Comparison of ENCODE assay signal across 9 cellular contexts in genomic region chr19:42324655-42325307, GRCh38. TPM values are rescaled to one million over a fixed set of nuclear protein-coding genes. Genes with fewer than 3 reads are reported as not detected.
DNase-seq lines count a peak whose midpoint lies in the region; ATAC-seq, FAIRE-seq and TF ChIP-seq lines count a peak whose summit lies in the region.
"Had no signal": no experiment of that assay in that cellular context is flagged by ENCODE, and none has a peak within 500 bp of the region (broad histone marks: within the 10 kb centered on the region; RNA-seq: fewer than 3 reads in every experiment).

No MANE protein-coding gene starts in this region.

- no peak for DNase-seq in Caco-2
- DNase-seq in PC-3: no peak
- DNase-seq in endothelial cell of umbilical vein (ENCODE audit: low read depth, low spot score): no peak
- DNase-seq in osteocyte (ENCODE audit: extremely low spot score, unreplicated experiment): no peak
- DNase-seq in HT-29 (ENCODE audit: low spot score): no peak
- no peak for DNase-seq in islet precursor cell
- DNase-seq in NCI-H524 treated with DMSO at 0.1 percent for 48 hours (lab: John Stamatoyannopoulos, UW): no peak
- no peak for DNase-seq in NCI-H1105 (lab: John Stamatoyannopoulos, UW)

- H3K27me3 Mint-ChIP-seq in Caco-2 (ENCODE audit: insufficient read depth, unreplicated experiment) (peaks cover 3% of the 10 kb centered on the region), osteocyte (ENCODE audit: unreplicated experiment) (peaks cover 33% of the 10 kb centered on the region)

- TF ChIP-seq CTCF in Caco-2 (IDR thresholded peaks at IDR 0.05; ENCODE audit: insufficient read depth in 1 of 2, low read depth in 1 of 2, low read length in 1 of 2, severe bottlenecking in 1 of 2, unreplicated experiment in 1 of 2): peak in 1 of 2 experiments; percentile 81
- TF ChIP-seq CTCF in PC-3 (conservative IDR thresholded peaks at IDR 0.05; ENCODE audit: low read depth, low read length): peak; percentile 85; the same call in 1 of the 2 replicates
- no peak for TF ChIP-seq CTCF in endothelial cell of umbilical vein (IDR thresholded peaks at IDR 0.05; ENCODE audit: extremely low read depth in 1 of 2, insufficient read depth in 1 of 2, low read depth in 1 of 2, low read length in 2 of 2)
- no peak for TF ChIP-seq CTCF in osteocyte (IDR thresholded peaks at IDR 0.05)

- H3K4me1 Mint-ChIP-seq in Caco-2 (ENCODE audit: low read depth, unreplicated experiment): peaks cover 17% of the 10 kb centered on the region
- peaks cover 27% of the 10 kb centered on the region for H3K4me1 Mint-ChIP-seq in osteocyte (ENCODE audit: unreplicated experiment)

- H3K27ac Mint-ChIP-seq in Caco-2 (ENCODE audit: unreplicated experiment) (peak overlapping the region; percentile 72), osteocyte (ENCODE audit: unreplicated experiment) (peak overlapping the region; percentile 41)

- H3K9me1 ChIP-seq in endothelial cell of umbilical vein (replicated peaks; ENCODE audit: control insufficient read depth, extremely low read depth, insufficient read depth, low read length): no peaks in the 10 kb centered on the region

- H3K36me3 ChIP-seq in Caco-2 (ENCODE audit: control insufficient read depth, insufficient read depth, low read length) (no peaks in the 10 kb centered on the region), PC-3 (ENCODE audit: low read depth, low read length) (no peaks in the 10 kb centered on the region), endothelial cell of umbilical vein (ENCODE audit: control insufficient read depth in 2 of 2, extremely low read depth in 1 of 2, insufficient read depth in 2 of 2, low read length in 2 of 2) (no peaks in the 10 kb centered on the region)

- no peak for FAIRE-seq in endothelial cell of umbilical vein (lab: Jason Lieb, UNC)

- POLR2A ChIA-PET in Caco-2 (lab: Charles Lee): no interaction called here
- POLR2A ChIA-PET in PC-3 (lab: Charles Lee; ENCODE audit: unreplicated experiment): no interaction called here
- POLR2A ChIA-PET in endothelial cell of umbilical vein (lab: Charles Lee): no interaction called here

- H3K4me1 ChIP-seq in Caco-2 (no peaks in the 10 kb centered on the region; the same call in 1 of the 2 replicates), PC-3 (ENCODE audit: insufficient read depth, low read length) (peaks cover 8% of the 10 kb centered on the region), endothelial cell of umbilical vein (ENCODE audit: control insufficient read depth, extremely low read depth, insufficient read depth, low read length) (peaks cover 8% of the 10 kb centered on the region)

- H3K27me3 ChIP-seq in Caco-2 (replicated peaks; ENCODE audit: control insufficient read depth, insufficient read depth, low read length): no peaks in the 10 kb centered on the region
- H3K27me3 ChIP-seq in PC-3 (ENCODE audit: low read length): no peaks in the 10 kb centered on the region
- H3K27me3 ChIP-seq in endothelial cell of umbilical vein (ENCODE audit: control insufficient read depth in 2 of 2, insufficient read depth in 2 of 2, low read length in 2 of 2): peaks cover 19 to 27% of the 10 kb centered on the region in 2 experiments

- no peaks in the 10 kb centered on the region for H3K9me3 ChIP-seq in Caco-2
- no peaks in the 10 kb centered on the region for H3K9me3 ChIP-seq in PC-3 (ENCODE audit: low read length)
- H3K9me3 ChIP-seq in endothelial cell of umbilical vein (replicated peaks; ENCODE audit: control insufficient read depth, insufficient read depth, low read length): no peaks in the 10 kb centered on the region

- H4K20me1 ChIP-seq in PC-3 (ENCODE audit: low read length) (no peaks in the 10 kb centered on the region), endothelial cell of umbilical vein (replicated peaks; ENCODE audit: control insufficient read depth, extremely low read depth, insufficient read depth, low read length) (no peaks in the 10 kb centered on the region)

- ATAC-seq in PC-3: no peak

- H3K79me2 ChIP-seq in PC-3 (ENCODE audit: low read length) (peaks cover 34% of the 10 kb centered on the region), endothelial cell of umbilical vein (ENCODE audit: control insufficient read depth, insufficient read depth, low read length) (peaks cover 3% of the 10 kb centered on the region)

- BruUV-seq in Caco-2 (replicated peaks; lab: Mats Ljungman, UMichigan) (no TSS peak), PC-3 (replicated peaks; lab: Mats Ljungman, UMichigan) (no TSS peak), endothelial cell of umbilical vein (replicated peaks; lab: Mats Ljungman, UMichigan) (no TSS peak)

- H3K9me3 Mint-ChIP-seq in Caco-2 (ENCODE audit: unreplicated experiment) (no peaks in the 10 kb centered on the region), osteocyte (ENCODE audit: unreplicated experiment) (no peaks in the 10 kb centered on the region)

- no peaks in the 10 kb centered on the region for H3K36me3 Mint-ChIP-seq in Caco-2 (ENCODE audit: insufficient read depth, unreplicated experiment)
- H3K36me3 Mint-ChIP-seq in osteocyte (ENCODE audit: unreplicated experiment): no peaks in the 10 kb centered on the region

- no peaks in the 10 kb centered on the region for H3F3A ChIP-seq in PC-3 (ENCODE audit: low read length, unreplicated experiment)

- H3K9ac ChIP-seq in PC-3 (ENCODE audit: low read length) (no peak overlapping the region), endothelial cell of umbilical vein (replicated peaks; ENCODE audit: extremely low read depth, insufficient read depth, low read length) (no peak overlapping the region)

- H3K4me2 ChIP-seq in PC-3 (ENCODE audit: low read length) (peak overlapping the region; percentile 58), endothelial cell of umbilical vein (ENCODE audit: insufficient read depth, low read length) (peak overlapping the region; percentile 27)

- dilution Hi-C loops in endothelial cell of umbilical vein (cut with MboI; ENCODE audit: extremely low pct_ligation_motif_present, low sequenced_read_pairs): no loop called here

- H3K9me2 ChIP-seq in PC-3 (replicated peaks; ENCODE audit: low read length): no peaks in the 10 kb centered on the region

- H3K4me3 ChIP-seq in Caco-2 (ENCODE audit: low read depth, low read length) (no peak overlapping the region), PC-3 (ENCODE audit: low read length) (peak overlapping the region; percentile 9; the same call in 1 of the 2 replicates), endothelial cell of umbilical vein (replicated peaks in 1 of 3; ENCODE audit: insufficient read depth in 1 of 3, low read depth in 1 of 3, low read length in 3 of 3) (peak overlapping the region in 2 of 3 experiments; percentile 6 to 32)

- intact Hi-C loops in Caco-2 (cut with micrococcal nuclease; ENCODE audit: unreplicated experiment): loop anchor here (1.0 kb wide), 5 partner anchors 22 to 216 kb away; partner anchors contain the start of genes PAFAH1B3 and PRR19
- intact Hi-C loops in PC-3 (cut with micrococcal nuclease): no loop called here
- intact Hi-C loops in endothelial cell of umbilical vein (cut with micrococcal nuclease): loop anchor here (1.0 kb wide), 9 partner anchors 22 to 248 kb away; partner anchors contain the start of genes DEDD2, PAFAH1B3, PRR19 and ZNF574

- CTCF ChIA-PET in Caco-2 (lab: Charles Lee) (no interaction called here), PC-3 (lab: Charles Lee) (no interaction called here), endothelial cell of umbilical vein (lab: Charles Lee) (interaction anchor here (1.9 kb wide), 1 partner anchor 80 kb away, joined by 5 read pairs; no protein-coding TSS in a partner anchor)

- TF ChIP-seq POLR2A in endothelial cell of umbilical vein (IDR thresholded peaks at IDR 0.05; ENCODE audit: low read depth, low read length): no peak

- H3K4me3 Mint-ChIP-seq in Caco-2 (ENCODE audit: unreplicated experiment): peak overlapping the region; percentile 89
- H3K4me3 Mint-ChIP-seq in osteocyte (ENCODE audit: unreplicated experiment): peak overlapping the region; percentile 83

- H2AFZ ChIP-seq in PC-3 (ENCODE audit: low read length) (no peak overlapping the region; the same call in 1 of the 2 replicates), endothelial cell of umbilical vein (ENCODE audit: low read depth, low read length) (peak overlapping the region; percentile 62)

- no peak overlapping the region for H3K27ac ChIP-seq in PC-3 (ENCODE audit: low read length)
- no peak overlapping the region for H3K27ac ChIP-seq in endothelial cell of umbilical vein (ENCODE audit: insufficient read depth, low read depth, low read length)

RNA-seq across cellular contexts. Expression of gene MEGF8, which starts 0.7 kb away (rescaled TPM):
- total RNA-seq in Caco-2 (2022) (17.9 and 19.3 TPM in 2 replicates), PC-3 (2014; rRNA removed) (7.7 and 12.2 TPM in 2 replicates), endothelial cell of umbilical vein (34.3 and 39.6 TPM in 2 replicates), osteocyte (75.7 and 80.9 TPM in 2 replicates)
- 20.6 and 25.2 TPM in 2 replicates for polyA plus RNA-seq in endothelial cell of umbilical vein
- polyA plus RNA-seq in endothelial cell of umbilical vein (2011; cell fraction: cytosol; rRNA removed): 14.5 and 18.2 TPM in 2 replicates
- 21.2 and 22.3 TPM in 2 replicates for polyA plus RNA-seq in endothelial cell of umbilical vein (2011; cell fraction: nucleus; rRNA removed)
- polyA plus RNA-seq in endothelial cell of umbilical vein (2012): 22.3 and 35.1 TPM in 2 replicates
- 27.7 and 28.4 TPM in 2 replicates for polyA minus RNA-seq in endothelial cell of umbilical vein
- polyA minus RNA-seq in endothelial cell of umbilical vein (2011; cell fraction: cytosol; rRNA and poly(A)+ RNA removed): 0.92 TPM
- polyA minus RNA-seq in endothelial cell of umbilical vein (2011; cell fraction: nucleus; rRNA and poly(A)+ RNA removed): 13.8 and 24.7 TPM in 2 replicates
- total RNA-seq in HT-29 (2014; rRNA removed; shearing (Covaris generic)): 17.6 and 22.9 TPM in 2 replicates

RNA-seq across cellular contexts. Expression of gene TMEM145, which starts 11.7 kb away (rescaled TPM):
- total RNA-seq in Caco-2 (2022) (2.2 and 2.5 TPM in 2 replicates), PC-3 (2014; rRNA removed) (0.29 and 0.69 TPM in 2 replicates), endothelial cell of umbilical vein (not detected in 2 replicates), osteocyte (0.21 and 0.78 TPM in 2 replicates)
- 0.24 TPM in 1 of 2 replicates, not detected in the other for polyA plus RNA-seq in endothelial cell of umbilical vein
- not detected in 2 replicates for polyA plus RNA-seq in endothelial cell of umbilical vein (2011; cell fraction: cytosol; rRNA removed)
- 0.38 TPM in 1 of 2 replicates, not detected in the other for polyA plus RNA-seq in endothelial cell of umbilical vein (2011; cell fraction: nucleus; rRNA removed)
- not detected in 2 replicates for polyA plus RNA-seq in endothelial cell of umbilical vein (2012)
- polyA minus RNA-seq in endothelial cell of umbilical vein: 0.13 TPM in 1 of 2 replicates, not detected in the other
- not detected for polyA minus RNA-seq in endothelial cell of umbilical vein (2011; cell fraction: cytosol; rRNA and poly(A)+ RNA removed)
- polyA minus RNA-seq in endothelial cell of umbilical vein (2011; cell fraction: nucleus; rRNA and poly(A)+ RNA removed): not detected in 2 replicates
- total RNA-seq in HT-29 (2014; rRNA removed; shearing (Covaris generic)): 0.29 and 0.81 TPM in 2 replicates
- total RNA-seq: dermis blood vessel endothelial cell had no signal

RNA-seq across cellular contexts. Expression of gene PAFAH1B3, which starts 22.4 kb away (rescaled TPM):
- total RNA-seq in Caco-2 (2022): 94.0 and 103 TPM in 2 replicates
- total RNA-seq in PC-3 (2014; rRNA removed): not detected in 2 replicates
- total RNA-seq in endothelial cell of umbilical vein: 41.4 and 47.6 TPM in 2 replicates
- polyA plus RNA-seq in endothelial cell of umbilical vein: 95.0 and 115 TPM in 2 replicates
- polyA plus RNA-seq in endothelial cell of umbilical vein (2011; cell fraction: cytosol; rRNA removed): 60.9 and 62.4 TPM in 2 replicates
- polyA plus RNA-seq in endothelial cell of umbilical vein (2011; cell fraction: nucleus; rRNA removed): 37.0 and 38.1 TPM in 2 replicates
- polyA plus RNA-seq in endothelial cell of umbilical vein (2012): 41.4 and 45.7 TPM in 2 replicates
- polyA minus RNA-seq in endothelial cell of umbilical vein: 31.2 and 37.2 TPM in 2 replicates
- 15.9 TPM for polyA minus RNA-seq in endothelial cell of umbilical vein (2011; cell fraction: cytosol; rRNA and poly(A)+ RNA removed)
- polyA minus RNA-seq in endothelial cell of umbilical vein (2011; cell fraction: nucleus; rRNA and poly(A)+ RNA removed): 5.5 and 10.9 TPM in 2 replicates
- total RNA-seq in osteocyte: 44.4 and 47.2 TPM in 2 replicates
- total RNA-seq in HT-29 (2014; rRNA removed; shearing (Covaris generic)): 286 and 326 TPM in 2 replicates

RNA-seq across cellular contexts. Expression of gene PRR19, which starts 22.8 kb away (rescaled TPM):
- 2.8 and 2.9 TPM in 2 replicates for total RNA-seq in Caco-2 (2022)
- total RNA-seq in PC-3 (2014; rRNA removed): not detected in 2 replicates
- 1.0 and 1.5 TPM in 2 replicates for total RNA-seq in endothelial cell of umbilical vein
- polyA plus RNA-seq in endothelial cell of umbilical vein: 1.4 and 1.9 TPM in 2 replicates
- polyA plus RNA-seq in endothelial cell of umbilical vein (2011; cell fraction: cytosol; rRNA removed): 0.98 and 1.0 TPM in 2 replicates
- polyA plus RNA-seq in endothelial cell of umbilical vein (2011; cell fraction: nucleus; rRNA removed): 0.55 and 0.92 TPM in 2 replicates
- 1.1 and 1.3 TPM in 2 replicates for polyA plus RNA-seq in endothelial cell of umbilical vein (2012)
- polyA minus RNA-seq in endothelial cell of umbilical vein: 0.53 and 0.62 TPM in 2 replicates
- polyA minus RNA-seq in endothelial cell of umbilical vein (2011; cell fraction: cytosol; rRNA and poly(A)+ RNA removed): not detected
- polyA minus RNA-seq in endothelial cell of umbilical vein (2011; cell fraction: nucleus; rRNA and poly(A)+ RNA removed): 0.53 and 0.63 TPM in 2 replicates
- total RNA-seq in osteocyte: 2.0 and 2.2 TPM in 2 replicates
- total RNA-seq in HT-29 (2014; rRNA removed; shearing (Covaris generic)): 4.4 and 4.7 TPM in 2 replicates

RNA-seq across cellular contexts. Expression of gene CIC, which starts 55.7 kb away (rescaled TPM):
- total RNA-seq in Caco-2 (2022) (44.8 and 47.8 TPM in 2 replicates), PC-3 (2014; rRNA removed) (9.8 and 21.4 TPM in 2 replicates), endothelial cell of umbilical vein (86.0 and 86.3 TPM in 2 replicates), osteocyte (115 and 122 TPM in 2 replicates)
- polyA plus RNA-seq in endothelial cell of umbilical vein: 18.4 and 23.5 TPM in 2 replicates
- 15.8 and 26.9 TPM in 2 replicates for polyA plus RNA-seq in endothelial cell of umbilical vein (2011; cell fraction: cytosol; rRNA removed)
- polyA plus RNA-seq in endothelial cell of umbilical vein (2011; cell fraction: nucleus; rRNA removed): 59.1 and 69.4 TPM in 2 replicates
- 28.9 and 43.8 TPM in 2 replicates for polyA plus RNA-seq in endothelial cell of umbilical vein (2012)
- polyA minus RNA-seq in endothelial cell of umbilical vein: 9.1 and 9.7 TPM in 2 replicates
- 11.2 TPM for polyA minus RNA-seq in endothelial cell of umbilical vein (2011; cell fraction: cytosol; rRNA and poly(A)+ RNA removed)
- 15.3 and 26.1 TPM in 2 replicates for polyA minus RNA-seq in endothelial cell of umbilical vein (2011; cell fraction: nucleus; rRNA and poly(A)+ RNA removed)
- total RNA-seq in HT-29 (2014; rRNA removed; shearing (Covaris generic)): 42.1 and 55.5 TPM in 2 replicates

Comparison
In these comparisons a context has a peak if more than half of its experiments do, and no peak if none do; other contexts are left out.
1. RNA of gene PAFAH1B3, which starts 22.4 kb away (total RNA-seq): 286 to 326 TPM in HT-29, 94.0 to 103 TPM in Caco-2, 44.4 to 47.2 TPM in osteocyte and 41.4 to 47.6 TPM in endothelial cell of umbilical vein; not detected in PC-3; every median in the first group is over 10 times any median in the second.